ENCODE assay signal across 8 cellular contexts in genomic region chr1:212981571-212982328, GRCh38. TPM values are rescaled to one million over a fixed set of nuclear protein-coding genes. Genes with fewer than 3 reads are reported as not detected.
DNase-seq lines count a peak whose midpoint lies in the region; ATAC-seq and TF ChIP-seq lines count a peak whose summit lies in the region.

No MANE protein-coding gene starts in this region.

- H3K9me3 ChIP-seq in esophagus squamous epithelium = no peaks in the 10 kb centered on the region

- intact Hi-C loops in esophagus squamous epithelium (cut with DNase I) = no loop called here

- H3K4me3 ChIP-seq in esophagus squamous epithelium = no peak overlapping the region

- H3K36me3 ChIP-seq in esophagus squamous epithelium = no peaks in the 10 kb centered on the region

- no peaks in the 10 kb centered on the region for H3K27me3 ChIP-seq in esophagus squamous epithelium

- 35 to 48% methylated on average over 12 to 13 of the region's 13 CpGs for WGBS in esophagus squamous epithelium, 2 donors

- TF ChIP-seq CTCF in esophagus squamous epithelium (IDR thresholded peaks at IDR 0.05) = no peak
- no peak for TF ChIP-seq CTCF in GM13976 (IDR thresholded peaks at IDR 0.05; ENCODE audit: borderline replicate concordance, control extremely low read depth, extremely low read depth, insufficient read depth, missing control alignments)

- no peak for TF ChIP-seq POLR2A in esophagus squamous epithelium (IDR thresholded peaks at IDR 0.05)

- peak overlapping the region in 3 of 4 donors; percentile 63 to 67 (median 64) for H3K27ac ChIP-seq in esophagus squamous epithelium

- ATAC-seq in GM21381 (IDR thresholded peaks at IDR 0.05; ENCODE audit: unreplicated experiment) (peak; percentile 56), HG03469 (IDR thresholded peaks at IDR 0.05; ENCODE audit: unreplicated experiment) (peak; percentile 36)

- DNase-seq in DMS 273 treated with DMSO at 0.1 percent for 48 hours (lab: John Stamatoyannopoulos, UW) = peak; percentile 87
- no peak for DNase-seq in esophagus squamous epithelium (lab: John Stamatoyannopoulos, UW)
- no peak for DNase-seq in GM13976 (ENCODE audit: low spot score)
- no peak for DNase-seq in stimulated activated CD4-positive, alpha-beta T cell treated with anti-CD3 and anti-CD28 coated beads, Interleukin-1b, Interleukin-23, amount 100 ng/mL, for 48 hours
- DNase-seq in D341Med (ENCODE audit: low spot score) = no peak
- no peak for DNase-seq in SHP77 treated with DMSO at 0.1 percent for 48 hours (lab: John Stamatoyannopoulos, UW)

- in situ Hi-C loops in GM13976 (cut with MboI; ENCODE audit: low sequenced_read_pairs, unreplicated experiment) = loop anchor here (25.0 kb wide), 2 partner anchors 319 to 519 kb away; no protein-coding TSS in a partner anchor

- peaks cover 3 to 31% (median 21%) of the 10 kb centered on the region in 3 donors for H3K4me1 ChIP-seq in esophagus squamous epithelium

RNA-seq across cellular contexts. Expression of gene VASH2, which starts 31.4 kb away (rescaled TPM):
- total RNA-seq in esophagus squamous epithelium = 1 to 10 TPM in 3 of 4 donors, under 1 TPM in 1; 0.27 to 3.4 (median 2.4) TPM

RNA-seq across cellular contexts. Expression of gene ANGEL2, which starts 33.9 kb away (rescaled TPM):
- 10 to 100 TPM; 15.8 to 48.3 (median 31.3) TPM for total RNA-seq in esophagus squamous epithelium
